8 cellular contexts compared by ENCODE assay signal in genomic region chr1:109667452-109668122, GRCh38. TPM values are rescaled to one million over a fixed set of nuclear protein-coding genes. Genes with fewer than 3 reads are reported as not detected.
DNase-seq lines count a peak whose midpoint lies in the region; ATAC-seq, FAIRE-seq and TF ChIP-seq lines count a peak whose summit lies in the region.

GSTM2 (plus strand) TSS chr1:109668057; CDS start chr1:109668116, 59 bp downstream.

- peak; percentile 92 for ATAC-seq in HG02588 (IDR thresholded peaks at IDR 0.05; ENCODE audit: unreplicated experiment)

- H3K4me1 Mint-ChIP-seq in activated CD4-positive, alpha-beta memory T cell treated with anti-CD3 and anti-CD28 coated beads for 36 hours (ENCODE audit: low read depth) = peaks cover 13% of the 10 kb centered on the region

- POLR2A ChIA-PET in GM10248 (lab: Yijun Ruan, JAX) = no interaction called here
- POLR2A ChIA-PET in activated CD4-positive, alpha-beta memory T cell treated with anti-CD3 and anti-CD28 coated beads for 36 hours (lab: Charles Lee) = no interaction called here

- CTCF ChIA-PET in GM10248 (lab: Yijun Ruan, JAX) = interaction anchor here (0.7 to 3.7 kb wide), 5 partner anchors 18 to 317 kb away, joined by 3 to 18 read pairs (median 3); partner anchors contain the start of gene AHCYL1
- CTCF ChIA-PET in activated CD4-positive, alpha-beta memory T cell treated with anti-CD3 and anti-CD28 coated beads for 36 hours (lab: Charles Lee) = interaction anchor here (0.6 kb wide), 1 partner anchor 28 kb away, joined by 3 read pairs; no protein-coding TSS in a partner anchor

- FAIRE-seq in RCC 7860 (lab: Jason Lieb, UNC) = no peak

- H3K9me3 Mint-ChIP-seq in activated CD4-positive, alpha-beta memory T cell treated with anti-CD3 and anti-CD28 coated beads for 36 hours = no peaks in the 10 kb centered on the region

- DNase-seq in GM10248 (ENCODE audit: extremely low spot score) (peak; percentile 87), NCI-H2171 treated with DMSO at 0.1 percent for 48 hours (lab: John Stamatoyannopoulos, UW) (peak; percentile 81), ecto neural progenitor cell (ENCODE audit: low spot score) (peak; percentile 95), lung microvascular endothelial cell (ENCODE audit: low read depth in 2 of 2) (peak; percentile 75 to 85), RCC 7860 (ENCODE audit: low spot score) (no peak)
- DNase-seq in activated CD4-positive, alpha-beta memory T cell treated with anti-CD3 and anti-CD28 coated beads for 36 hours = peak; percentile 89
- peak; percentile 78 to 87 for DNase-seq in stimulated activated CD4-positive, alpha-beta T cell treated with anti-CD3 and anti-CD28 coated beads, Interleukin-4, amount 100 ng/mL, for 48 hours (ENCODE audit: low read depth in 2 of 2)

- no peaks in the 10 kb centered on the region for H3K36me3 Mint-ChIP-seq in activated CD4-positive, alpha-beta memory T cell treated with anti-CD3 and anti-CD28 coated beads for 36 hours

- no peaks in the 10 kb centered on the region for H3K27me3 Mint-ChIP-seq in activated CD4-positive, alpha-beta memory T cell treated with anti-CD3 and anti-CD28 coated beads for 36 hours

- H3K4me3 Mint-ChIP-seq in activated CD4-positive, alpha-beta memory T cell treated with anti-CD3 and anti-CD28 coated beads for 36 hours = peak within 1 kb of the TSS; percentile 64

- no peak within 1 kb of the TSS for H3K27ac Mint-ChIP-seq in activated CD4-positive, alpha-beta memory T cell treated with anti-CD3 and anti-CD28 coated beads for 36 hours

- TF ChIP-seq CTCF in GM10248 (IDR thresholded peaks at IDR 0.05; ENCODE audit: control extremely low read depth, extremely low read depth, low read depth, missing control alignments) = no peak

- intact Hi-C loops in activated CD4-positive, alpha-beta memory T cell treated with anti-CD3 and anti-CD28 coated beads for 36 hours (cut with micrococcal nuclease) = no loop called here

RNA-seq across cellular contexts. Expression of gene GSTM2, which starts in this region (rescaled TPM):
- 10 to 100 TPM in 1 of 2 experiments, 1 to 10 TPM in 1; 8.2 to 11.9 TPM for total RNA-seq in activated CD4-positive, alpha-beta memory T cell treated with anti-CD3 and anti-CD28 coated beads for 36 hours
- 0.87 and 1.4 TPM in 2 replicates for total RNA-seq in lung microvascular endothelial cell
